In genomic region chrX:154785711-154786110, GRCh38 we compare ENCODE assay signal across 23 cellular contexts. TPM values are rescaled to one million over a fixed set of nuclear protein-coding genes. Genes with fewer than 3 reads are reported as not detected.
"Had no signal": no experiment of that assay in that cellular context is flagged by ENCODE, and none has a peak within 500 bp of the region (broad histone marks: within the 10 kb centered on the region; RNA-seq: fewer than 3 reads in every experiment).

No MANE protein-coding gene starts in this region.

- H3K4me2 ChIP-seq: neural progenitor cell had no signal

- H3K36me3 ChIP-seq: neural progenitor cell, prostate gland, right atrium auricular region had no signal

- H3K9me3 ChIP-seq: prostate gland, right atrium auricular region, tibial artery had no signal

- H3K4me1 ChIP-seq: neural progenitor cell, prostate gland, right atrium auricular region, tibial artery had no signal

- H3K27ac ChIP-seq: neural progenitor cell, prostate gland, right atrium auricular region, tibial artery had no signal

- H3K9ac ChIP-seq: neural progenitor cell had no signal

- H3K27me3 ChIP-seq: neural progenitor cell, right atrium auricular region, tibial artery had no signal

- ATAC-seq: activated CD4-positive, CD25-positive, alpha-beta regulatory T cell treated with anti-CD3 and anti-CD28 coated beads, Interleukin-2, amount 50 U/mL, for 24 hours; activated naive CD8-positive, alpha-beta T cell treated with anti-CD3 and anti-CD28 coated beads, Interleukin-2, amount 50 U/mL, for 24 hours; left ventricle myocardium superior; stimulated activated naive CD8-positive, alpha-beta T cell treated with anti-CD3 and anti-CD28 coated beads, Interleukin-15, Interleukin-2, amounts not matched to agents 100 U/mL and 50 U/mL, for 24 hours had no signal

- DNase-seq: activated CD4-positive, alpha-beta T cell treated with anti-CD3 and anti-CD28 coated beads, Interleukin-2, amount 10 ng/mL, durations not matched to agents 7 days and 5 days; activated CD8-positive, alpha-beta memory T cell treated with anti-CD3 and anti-CD28 coated beads, Interleukin-2, amount 50 U/mL, for 4 hours; activated effector memory CD4-positive, alpha-beta T cell treated with Interleukin-2 at 50 U/mL for 16 hours; activated naive CD4-positive, alpha-beta T cell treated with anti-CD3 and anti-CD28 coated beads, Interleukin-2, amount 10 ng/mL, durations not matched to agents 7 days and 5 days; activated naive CD8-positive, alpha-beta T cell treated with anti-CD3 and anti-CD28 coated beads, Interleukin-2, amount 50 U/mL, for 24 hours; activated T-cell treated with anti-CD3 and anti-CD28 coated beads, Interleukin-2, amount 50 U/mL, for 48 hours; aorta; cerebellar nuclear complex; cortex of kidney; left ventricle myocardium superior; naive B cell; stimulated activated CD4-positive, alpha-beta T cell treated with anti-CD3 and anti-CD28 coated beads, Interleukin-2, amount 100 ng/mL, for 24 hours; stimulated activated naive CD8-positive, alpha-beta T cell treated with anti-CD3 and anti-CD28 coated beads, Interleukin-15, Interleukin-2, amounts not matched to agents 100 U/mL and 50 U/mL, for 24 hours; substantia nigra; T-helper 2 cell; tibial artery had no signal

- H3K4me3 ChIP-seq: neural progenitor cell, prostate gland, right atrium auricular region, tibial artery had no signal

RNA-seq across cellular contexts. Expression of gene SMIM9, which starts 48.8 kb away (rescaled TPM):
- total RNA-seq: activated CD4-positive, alpha-beta T cell treated with anti-CD3 and anti-CD28 coated beads, Interleukin-2, amount 10 ng/mL, durations not matched to agents 7 days and 5 days; left ventricle myocardium superior; mononuclear cell; osteocyte; prostate gland; right atrium auricular region had no signal
- polyA plus RNA-seq: aorta, esophagus had no signal
